ENCODE assay signal across 19 cellular contexts in the genomic region with DNA sequence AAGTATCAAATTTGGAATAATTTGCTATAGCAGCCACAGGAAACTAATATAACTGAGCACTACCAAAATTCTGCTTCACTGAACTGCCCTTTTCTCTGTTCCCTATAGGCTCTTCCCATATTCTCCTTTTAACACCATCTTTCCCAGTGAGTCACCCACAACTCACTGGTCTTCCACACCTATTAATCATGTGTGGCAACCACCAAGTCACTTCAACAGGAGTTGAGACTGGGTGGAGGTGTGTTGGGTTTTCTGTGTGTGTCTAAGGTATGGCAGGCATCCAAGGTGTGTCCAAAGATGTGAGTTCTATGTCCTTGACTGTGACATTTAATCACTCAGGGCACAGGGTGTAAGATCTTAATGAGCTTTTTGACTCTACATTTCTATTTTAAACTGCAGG.
"Had no signal": no experiment of that assay in that cellular context is flagged by ENCODE, and none has a peak within 500 bp of the region (broad histone marks: within the 10 kb centered on the region; RNA-seq: fewer than 3 reads in every experiment).

No MANE protein-coding gene starts in this region.

- ATAC-seq: left ventricle myocardium superior; psoas muscle; right lobe of liver; stimulated activated naive CD8-positive, alpha-beta T cell treated with anti-CD3 and anti-CD28 coated beads, Interleukin-15, amount 100 ng/mL, for 72 hours; T-cell had no signal

- H3K4me1 Mint-ChIP-seq: activated CD4-positive, alpha-beta T cell treated with anti-CD3 and anti-CD28 coated beads, Interleukin-2, amount 10 ng/mL, durations not matched to agents 7 days and 5 days; activated naive CD8-positive, alpha-beta T cell treated with anti-CD3 and anti-CD28 coated beads, Interleukin-2, amount 10 ng/mL, durations not matched to agents 7 days and 5 days; stimulated activated naive CD8-positive, alpha-beta T cell treated with anti-CD3 and anti-CD28 coated beads, Interleukin-15, amount 100 ng/mL, for 72 hours; T-cell had no signal

- H3K4me2 ChIP-seq: hepatocyte, smooth muscle cell had no signal

- H3K36me3 Mint-ChIP-seq: activated naive CD8-positive, alpha-beta T cell treated with anti-CD3 and anti-CD28 coated beads, Interleukin-2, amount 10 ng/mL, durations not matched to agents 7 days and 5 days; T-cell had no signal

- H3K27ac Mint-ChIP-seq: activated CD4-positive, alpha-beta T cell treated with anti-CD3 and anti-CD28 coated beads, Interleukin-2, amount 10 ng/mL, durations not matched to agents 7 days and 5 days; activated naive CD8-positive, alpha-beta T cell treated with anti-CD3 and anti-CD28 coated beads, Interleukin-2, amount 10 ng/mL, durations not matched to agents 7 days and 5 days; stimulated activated naive CD8-positive, alpha-beta T cell treated with anti-CD3 and anti-CD28 coated beads, Interleukin-15, amount 100 ng/mL, for 72 hours; T-cell had no signal

- H3K27me3 ChIP-seq: hepatocyte, right lobe of liver, upper lobe of left lung had no signal

- H3K4me1 ChIP-seq: psoas muscle, right lobe of liver had no signal

- H3K4me3 ChIP-seq: hepatocyte, psoas muscle, right lobe of liver, smooth muscle cell, upper lobe of left lung had no signal

- DNase-seq: activated CD4-positive, alpha-beta T cell treated with anti-CD3 and anti-CD28 coated beads, Interleukin-2, amount 10 ng/mL, durations not matched to agents 7 days and 5 days; activated CD8-positive, alpha-beta memory T cell treated with anti-CD3 and anti-CD28 coated beads for 24 hours; activated naive CD4-positive, alpha-beta T cell; activated naive CD8-positive, alpha-beta T cell treated with anti-CD3 and anti-CD28 coated beads, Interleukin-2, amount 10 ng/mL, durations not matched to agents 7 days and 5 days; activated T-cell treated with anti-CD3 and anti-CD28 coated beads for 4 hours; aorta; erythroblast; kidney; left ventricle myocardium superior; mesendoderm; psoas muscle; right lobe of liver; stimulated activated naive CD8-positive, alpha-beta T cell treated with anti-CD3 and anti-CD28 coated beads, Interleukin-15, amount 100 ng/mL, for 72 hours; T-cell; T-helper 9 cell; upper lobe of left lung had no signal

- H3K27ac ChIP-seq: hepatocyte, psoas muscle, right lobe of liver, upper lobe of left lung had no signal

- H3K4me3 Mint-ChIP-seq: activated CD4-positive, alpha-beta T cell treated with anti-CD3 and anti-CD28 coated beads, Interleukin-2, amount 10 ng/mL, durations not matched to agents 7 days and 5 days; activated naive CD8-positive, alpha-beta T cell treated with anti-CD3 and anti-CD28 coated beads, Interleukin-2, amount 10 ng/mL, durations not matched to agents 7 days and 5 days; nephron; stimulated activated naive CD8-positive, alpha-beta T cell treated with anti-CD3 and anti-CD28 coated beads, Interleukin-15, amount 100 ng/mL, for 72 hours; T-cell had no signal

- H3K36me3 ChIP-seq: right lobe of liver, upper lobe of left lung had no signal

- H3K9me3 ChIP-seq: psoas muscle, right lobe of liver, upper lobe of left lung had no signal

- H3K79me2 ChIP-seq: hepatocyte had no signal

- H3K27me3 Mint-ChIP-seq: activated CD4-positive, alpha-beta T cell treated with anti-CD3 and anti-CD28 coated beads, Interleukin-2, amount 10 ng/mL, durations not matched to agents 7 days and 5 days; activated naive CD8-positive, alpha-beta T cell treated with anti-CD3 and anti-CD28 coated beads, Interleukin-2, amount 10 ng/mL, durations not matched to agents 7 days and 5 days; stimulated activated naive CD8-positive, alpha-beta T cell treated with anti-CD3 and anti-CD28 coated beads, Interleukin-15, amount 100 ng/mL, for 72 hours; T-cell had no signal

- H2AFZ ChIP-seq: hepatocyte had no signal

- H3K9me3 Mint-ChIP-seq: activated CD4-positive, alpha-beta T cell treated with anti-CD3 and anti-CD28 coated beads, Interleukin-2, amount 10 ng/mL, durations not matched to agents 7 days and 5 days; activated naive CD8-positive, alpha-beta T cell treated with anti-CD3 and anti-CD28 coated beads, Interleukin-2, amount 10 ng/mL, durations not matched to agents 7 days and 5 days; stimulated activated naive CD8-positive, alpha-beta T cell treated with anti-CD3 and anti-CD28 coated beads, Interleukin-15, amount 100 ng/mL, for 72 hours had no signal
